ENCODE assay signal across 8 cellular contexts in the genomic region with DNA sequence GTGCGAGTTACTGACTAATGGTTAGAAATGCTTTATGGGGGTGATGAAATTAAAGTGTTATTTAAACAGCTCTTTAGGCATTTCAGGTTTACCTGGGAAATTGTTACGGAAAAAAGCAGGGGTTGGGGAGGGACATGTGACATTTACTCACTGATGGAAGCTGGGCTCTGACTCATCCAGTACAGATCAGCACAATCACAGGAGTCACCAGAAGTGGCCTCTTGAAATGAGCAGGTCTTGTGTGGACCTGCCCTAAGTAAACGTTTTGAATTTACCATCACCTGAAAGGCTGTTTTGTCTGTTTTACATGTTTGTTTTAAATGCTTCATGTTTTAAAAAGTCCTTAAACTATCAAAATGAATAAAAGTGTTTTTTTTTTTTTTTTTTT. TPM values are rescaled to one million over a fixed set of nuclear protein-coding genes. Genes with fewer than 3 reads are reported as not detected.
DNase-seq lines count a peak whose midpoint lies in the region; ATAC-seq, FAIRE-seq and TF ChIP-seq lines count a peak whose summit lies in the region.

No MANE protein-coding gene starts in this region.

- H2AK5ac ChIP-seq in mesendoderm (ENCODE audit: low read length) = no peak overlapping the region

- peaks cover 42% of the 10 kb centered on the region for H3K4me1 ChIP-seq in DND-41 (ENCODE audit: insufficient read depth, low read length)
- H3K4me1 ChIP-seq in mesendoderm (ENCODE audit: control insufficient read depth, low read depth, low read length) = peaks cover 3% of the 10 kb centered on the region
- peaks cover 8 to 22% of the 10 kb centered on the region in 2 donors for H3K4me1 ChIP-seq in kidney (ENCODE audit: control insufficient read depth in 1 of 2, insufficient read depth in 1 of 2, low read depth in 1 of 2, low read length in 2 of 2)

- H2BK120ac ChIP-seq in mesendoderm (ENCODE audit: low read depth, low read length) = no peak overlapping the region

- H3K4me1 Mint-ChIP-seq in activated naive CD8-positive, alpha-beta T cell (ENCODE audit: low read depth) = peaks cover 53% of the 10 kb centered on the region

- H2BK15ac ChIP-seq in mesendoderm (replicated peaks; ENCODE audit: low read depth) = no peak overlapping the region

- H3K27me3 ChIP-seq in DND-41 (ENCODE audit: insufficient read depth, low read length, poor library complexity) (no peaks in the 10 kb centered on the region), mesendoderm (ENCODE audit: insufficient read depth, low read length, poor library complexity) (no peaks in the 10 kb centered on the region)

- H3K36me3 ChIP-seq in DND-41 (ENCODE audit: insufficient read depth, low read length) (peaks cover 22% of the 10 kb centered on the region), mesendoderm (ENCODE audit: control insufficient read depth, insufficient read depth, low read length) (no peaks in the 10 kb centered on the region), kidney (ENCODE audit: control insufficient read depth in 1 of 2, insufficient read depth in 2 of 2, low read length in 2 of 2) (peaks cover 0 to 3% of the 10 kb centered on the region in 2 donors)

- intact Hi-C loops in kidney (cut with DNase I) = no loop called here

- H3K79me2 ChIP-seq in DND-41 (ENCODE audit: insufficient read depth, low read length) = peaks cover 77% of the 10 kb centered on the region
- H3K79me2 ChIP-seq in mesendoderm (ENCODE audit: control insufficient read depth, insufficient read depth, low read length) = peaks cover 60% of the 10 kb centered on the region

- H2AFZ ChIP-seq in DND-41 (ENCODE audit: low read depth, low read length) = no peak overlapping the region

- no peak overlapping the region for H4K8ac ChIP-seq in mesendoderm (ENCODE audit: low read depth, low read length)

- H3K9me3 Mint-ChIP-seq in activated naive CD8-positive, alpha-beta T cell (ENCODE audit: low read depth) = no peaks in the 10 kb centered on the region

- TF ChIP-seq CTCF in DND-41 (IDR thresholded peaks at IDR 0.05; ENCODE audit: borderline replicate concordance, extremely low read depth, low read length, poor library complexity, severe bottlenecking) (no peak), NB4 (IDR thresholded peaks at IDR 0.05; ENCODE audit: low read depth, low read length) (no peak), kidney (IDR thresholded peaks at IDR 0.05; ENCODE audit: borderline replicate concordance, extremely low read depth, insufficient read depth) (no peak)

- no peak for ATAC-seq in DND-41 (ENCODE audit: insufficient read depth, low read depth)
- no peak for ATAC-seq in HG02973 (IDR thresholded peaks at IDR 0.05; ENCODE audit: unreplicated experiment)
- ATAC-seq in GM21737 (IDR thresholded peaks at IDR 0.05; ENCODE audit: unreplicated experiment) = no peak
- no peak for ATAC-seq in HG03432 (IDR thresholded peaks at IDR 0.05; ENCODE audit: unreplicated experiment)

- no peak for TF ChIP-seq POLR2A in NB4 (IDR thresholded peaks at IDR 0.05; ENCODE audit: extremely low read depth, insufficient read length)

- H3K23ac ChIP-seq in mesendoderm (ENCODE audit: low read length) = no peak overlapping the region

- H3K4me3 Mint-ChIP-seq in activated naive CD8-positive, alpha-beta T cell = peak overlapping the region; percentile 93

- H3K9ac ChIP-seq in DND-41 (ENCODE audit: low read depth, low read length) (peak overlapping the region; percentile 90), mesendoderm (ENCODE audit: low read length) (peak overlapping the region; percentile 10), kidney (ENCODE audit: low read length in 2 of 2) (no peak overlapping the region)

- H2BK5ac ChIP-seq in mesendoderm (ENCODE audit: low read length) = no peak overlapping the region

- no peak overlapping the region for H3K27ac ChIP-seq in DND-41 (ENCODE audit: low read length)
- no peak overlapping the region for H3K27ac ChIP-seq in mesendoderm (ENCODE audit: low read depth, low read length)
- H3K27ac ChIP-seq in kidney (ENCODE audit: low read depth in 2 of 2, low read length in 2 of 2) = no peak overlapping the region

- DNase-seq in DND-41 (no peak), NB4 (ENCODE audit: low read depth) (peak; percentile 44), mesendoderm (peak; percentile 81), kidney (no peak)

- no peak overlapping the region for H3K4ac ChIP-seq in mesendoderm (ENCODE audit: low read depth, low read length)

- no peaks in the 10 kb centered on the region for H3K27me3 Mint-ChIP-seq in activated naive CD8-positive, alpha-beta T cell

- H3K4me2 ChIP-seq in DND-41 (ENCODE audit: insufficient read depth, low read length) = peak overlapping the region; percentile 99
- H3K4me2 ChIP-seq in mesendoderm (ENCODE audit: low read length) = no peak overlapping the region

- H3K9me3 ChIP-seq in DND-41 (ENCODE audit: insufficient read depth, low read length, severe bottlenecking) (no peaks in the 10 kb centered on the region), kidney (ENCODE audit: control insufficient read depth in 1 of 2, low read length in 2 of 2) (no peaks in the 10 kb centered on the region)

- FAIRE-seq in kidney (lab: Jason Lieb, UNC) = no peak

- H3K27ac Mint-ChIP-seq in activated naive CD8-positive, alpha-beta T cell = peak overlapping the region; percentile 75

- peaks cover 58% of the 10 kb centered on the region for H4K20me1 ChIP-seq in DND-41 (ENCODE audit: insufficient read depth, low read length)

- H3K18ac ChIP-seq in mesendoderm (ENCODE audit: low read length) = no peak overlapping the region

- H3K4me3 ChIP-seq in DND-41 (ENCODE audit: low read depth in 1 of 2, low read length in 2 of 2) = peak overlapping the region in 1 of 2 experiments; percentile 99; a peak in 1 of 4 replicates
- H3K4me3 ChIP-seq in NB4 (ENCODE audit: low read depth, low read length) = peak overlapping the region; percentile 98
- H3K4me3 ChIP-seq in mesendoderm (ENCODE audit: low read length) = no peak overlapping the region
- H3K4me3 ChIP-seq in kidney (ENCODE audit: low read length in 2 of 2) = no peak overlapping the region

- no peak overlapping the region for H4K5ac ChIP-seq in mesendoderm (ENCODE audit: low read length)

- WGBS in mesendoderm (ENCODE audit: extremely low coverage, insufficient coverage, low lambda C conversion rate) = no CpG with 5 or more reads among the region's 3 CpGs

- H3K79me1 ChIP-seq in mesendoderm (ENCODE audit: low read length) = peaks cover 14% of the 10 kb centered on the region

- no peak overlapping the region for H3K56ac ChIP-seq in mesendoderm (ENCODE audit: low read length)

- H3K36me3 Mint-ChIP-seq in activated naive CD8-positive, alpha-beta T cell = peaks cover 9% of the 10 kb centered on the region

RNA-seq across cellular contexts. Expression of a gene that starts 2.3 kb away (rescaled TPM):
- 226 TPM for polyA plus RNA-seq in mesendoderm (2013, experiment 1 of 2)
- 225 TPM for polyA plus RNA-seq in mesendoderm (2013, experiment 2 of 2)
- 52.5 TPM for total RNA-seq in kidney
- polyA plus RNA-seq in kidney (ENCODE audit: insufficient read depth, low read depth, low replicate concordance) = 70.4 TPM

RNA-seq across cellular contexts. Expression of a gene that starts 27.8 kb away (rescaled TPM):
- polyA plus RNA-seq in mesendoderm (2013, experiment 1 of 2) = 2.3 TPM
- 2.2 TPM for polyA plus RNA-seq in mesendoderm (2013, experiment 2 of 2)
- total RNA-seq in kidney = 6.6 TPM
- polyA plus RNA-seq in kidney (ENCODE audit: insufficient read depth, low read depth, low replicate concordance) = 9.2 TPM

Comparison
In these comparisons a context has a peak if more than half of its experiments do, and no peak if none do; other contexts are left out.
1. DNase-seq: peak in NB4 (single experiment) and mesendoderm (single experiment); none in DND-41 (single experiment) and kidney (single experiment).
2. H3K9ac ChIP-seq: peak in DND-41 (single experiment) and mesendoderm (single experiment); none in kidney (0 of 2).